Comparison of ENCODE assay signal across 2 cellular contexts in the genomic region with DNA sequence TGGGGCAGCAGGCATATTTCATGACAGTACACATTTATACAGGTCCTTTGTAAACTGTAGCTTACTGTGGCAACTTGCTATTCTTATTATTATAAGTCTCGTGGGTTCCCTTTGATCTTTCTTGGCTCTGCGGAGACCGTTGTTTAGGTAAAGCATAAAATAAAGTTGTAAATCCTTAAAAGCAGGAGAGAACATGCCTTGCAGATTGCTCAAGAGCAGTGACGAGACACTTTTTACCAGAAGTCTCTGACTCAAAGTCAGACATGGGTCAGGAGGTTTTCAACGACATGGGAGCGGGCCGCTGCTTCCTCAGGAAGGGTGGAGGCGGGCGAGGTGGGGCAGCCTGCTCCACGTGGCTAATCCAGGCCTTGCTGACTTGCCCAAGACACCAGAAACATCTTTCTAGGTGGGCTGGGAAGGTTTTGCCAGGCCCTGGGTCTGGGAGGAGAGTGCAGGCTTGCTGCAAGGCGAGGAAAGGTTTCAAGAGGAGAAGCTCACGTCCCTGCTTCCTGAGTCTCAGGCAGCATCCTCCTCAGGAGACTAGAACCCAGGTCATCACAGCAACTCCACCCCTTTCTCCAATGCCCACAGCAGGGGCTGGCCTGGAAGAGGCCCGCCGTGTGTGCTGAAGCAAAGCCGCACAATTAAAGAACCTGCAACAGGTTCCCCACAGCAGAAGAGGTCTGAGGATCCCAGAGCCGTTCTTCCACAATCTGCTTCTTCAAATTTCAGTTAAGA.
TF ChIP-seq lines count a peak whose summit lies in the region.

No MANE protein-coding gene starts in this region.

TF ChIP-seq in IMR-90, 13 proteins besides CTCF, POLR2A, EP300 and RAD21:
- TF ChIP-seq NFE2L2 (IDR thresholded peaks at IDR 0.05; ENCODE audit: low read depth, low read length) (peak; percentile 95), MAFK (IDR thresholded peaks at IDR 0.05; ENCODE audit: low read depth, low read length) (peak; percentile 36; the same call in 1 of the 2 replicates), MAZ (IDR thresholded peaks at IDR 0.05; ENCODE audit: borderline replicate concordance, low read depth, low read length) (peak; percentile 52; the same call in 1 of the 2 replicates), RCOR1 (IDR thresholded peaks at IDR 0.05; ENCODE audit: insufficient replicate concordance, low read length) (no peak), BHLHE40 (IDR thresholded peaks at IDR 0.05; ENCODE audit: low read depth, low read length) (peak; percentile 95), SMC3 (IDR thresholded peaks at IDR 0.05; ENCODE audit: low read depth, low read length) (no peak), CEBPB (IDR thresholded peaks at IDR 0.05; ENCODE audit: low read depth, low read length) (peak; percentile 99), MXI1 (IDR thresholded peaks at IDR 0.05; ENCODE audit: borderline replicate concordance, low read depth, low read length) (peak; percentile 95), CHD1 (IDR thresholded peaks at IDR 0.05; ENCODE audit: low read depth, low read length) (no peak), RFX5 (IDR thresholded peaks at IDR 0.05; ENCODE audit: low read depth, low read length) (no peak), FOS (IDR thresholded peaks at IDR 0.05; ENCODE audit: low read depth, low read length) (0 out of 2 replicates have a peak, but pooled peaks have one; percentile 13)
- TF ChIP-seq, protein P1, sequence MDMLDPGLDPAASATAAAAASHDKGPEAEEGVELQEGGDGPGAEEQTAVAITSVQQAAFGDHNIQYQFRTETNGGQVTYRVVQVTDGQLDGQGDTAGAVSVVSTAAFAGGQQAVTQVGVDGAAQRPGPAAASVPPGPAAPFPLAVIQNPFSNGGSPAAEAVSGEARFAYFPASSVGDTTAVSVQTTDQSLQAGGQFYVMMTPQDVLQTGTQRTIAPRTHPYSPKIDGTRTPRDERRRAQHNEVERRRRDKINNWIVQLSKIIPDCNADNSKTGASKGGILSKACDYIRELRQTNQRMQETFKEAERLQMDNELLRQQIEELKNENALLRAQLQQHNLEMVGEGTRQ (IDR thresholded peaks at IDR 0.05; ENCODE audit: low read depth, low read length), result peak; percentile 85
- TF ChIP-seq, protein P2, sequence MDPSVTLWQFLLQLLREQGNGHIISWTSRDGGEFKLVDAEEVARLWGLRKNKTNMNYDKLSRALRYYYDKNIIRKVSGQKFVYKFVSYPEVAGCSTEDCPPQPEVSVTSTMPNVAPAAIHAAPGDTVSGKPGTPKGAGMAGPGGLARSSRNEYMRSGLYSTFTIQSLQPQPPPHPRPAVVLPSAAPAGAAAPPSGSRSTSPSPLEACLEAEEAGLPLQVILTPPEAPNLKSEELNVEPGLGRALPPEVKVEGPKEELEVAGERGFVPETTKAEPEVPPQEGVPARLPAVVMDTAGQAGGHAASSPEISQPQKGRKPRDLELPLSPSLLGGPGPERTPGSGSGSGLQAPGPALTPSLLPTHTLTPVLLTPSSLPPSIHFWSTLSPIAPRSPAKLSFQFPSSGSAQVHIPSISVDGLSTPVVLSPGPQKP (IDR thresholded peaks at IDR 0.05; ENCODE audit: borderline replicate concordance, low read depth, low read length), result no peak
TF ChIP-seq in IMR-90: peak in this region for 8.

TF ChIP-seq in K562, 482 proteins besides CTCF, POLR2A, EP300 and RAD21 (continues in another document):
- TF ChIP-seq MYBL2 (IDR thresholded peaks at IDR 0.05; ENCODE audit: low read depth), result no peak
- TF ChIP-seq MYBL2 (CRISPR knock-in tag; IDR thresholded peaks at IDR 0.05; ENCODE audit: borderline replicate concordance), result no peak
- no peak for TF ChIP-seq MTA2 (IDR thresholded peaks at IDR 0.05; ENCODE audit: low read depth)
- TF ChIP-seq NEUROD1 (IDR thresholded peaks at IDR 0.05; ENCODE audit: borderline replicate concordance, low read depth, low read length, partially characterized antibody), result peak; percentile 26
- TF ChIP-seq BHLHE40 (IDR thresholded peaks at IDR 0.05; ENCODE audit: low read length), result no peak; the same call in 1 of the 2 replicates
- TF ChIP-seq, protein P3, sequence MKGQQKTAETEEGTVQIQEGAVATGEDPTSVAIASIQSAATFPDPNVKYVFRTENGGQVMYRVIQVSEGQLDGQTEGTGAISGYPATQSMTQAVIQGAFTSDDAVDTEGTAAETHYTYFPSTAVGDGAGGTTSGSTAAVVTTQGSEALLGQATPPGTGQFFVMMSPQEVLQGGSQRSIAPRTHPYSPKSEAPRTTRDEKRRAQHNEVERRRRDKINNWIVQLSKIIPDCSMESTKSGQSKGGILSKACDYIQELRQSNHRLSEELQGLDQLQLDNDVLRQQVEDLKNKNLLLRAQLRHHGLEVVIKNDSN (CRISPR knock-in tag; IDR thresholded peaks at IDR 0.05), result peak; percentile 65
- no peak for TF ChIP-seq KLF1 (tag; IDR thresholded peaks at IDR 0.05)
- no peak for TF ChIP-seq MYNN (IDR thresholded peaks at IDR 0.05)
- no peak for TF ChIP-seq MYNN (CRISPR knock-in tag; IDR thresholded peaks at IDR 0.05)
- no peak for TF ChIP-seq ZNF431 (CRISPR knock-in tag; IDR thresholded peaks at IDR 0.05)
- no peak for TF ChIP-seq ZSCAN32 (CRISPR knock-in tag; IDR thresholded peaks at IDR 0.05)
- TF ChIP-seq TCF7 (IDR thresholded peaks at IDR 0.05; ENCODE audit: borderline replicate concordance), result no peak
- no peak for TF ChIP-seq FIP1L1 (IDR thresholded peaks at IDR 0.05; ENCODE audit: low read depth, low read length, poor library complexity, severe bottlenecking)
- TF ChIP-seq ATF1 (CRISPR knock-in tag; IDR thresholded peaks at IDR 0.05), result no peak
- TF ChIP-seq ATF1 (tag; IDR thresholded peaks at IDR 0.05), result peak; percentile 26
- TF ChIP-seq, protein P4, sequence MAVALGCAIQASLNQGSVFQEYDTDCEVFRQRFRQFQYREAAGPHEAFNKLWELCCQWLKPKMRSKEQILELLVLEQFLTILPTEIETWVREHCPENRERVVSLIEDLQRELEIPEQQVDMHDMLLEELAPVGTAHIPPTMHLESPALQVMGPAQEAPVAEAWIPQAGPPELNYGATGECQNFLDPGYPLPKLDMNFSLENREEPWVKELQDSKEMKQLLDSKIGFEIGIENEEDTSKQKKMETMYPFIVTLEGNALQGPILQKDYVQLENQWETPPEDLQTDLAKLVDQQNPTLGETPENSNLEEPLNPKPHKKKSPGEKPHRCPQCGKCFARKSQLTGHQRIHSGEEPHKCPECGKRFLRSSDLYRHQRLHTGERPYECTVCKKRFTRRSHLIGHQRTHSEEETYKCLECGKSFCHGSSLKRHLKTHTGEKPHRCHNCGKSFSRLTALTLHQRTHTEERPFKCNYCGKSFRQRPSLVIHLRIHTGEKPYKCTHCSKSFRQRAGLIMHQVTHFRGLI (CRISPR knock-in tag; IDR thresholded peaks at IDR 0.05), result no peak; the same call in 1 of the 2 replicates
- TF ChIP-seq, protein P5, sequence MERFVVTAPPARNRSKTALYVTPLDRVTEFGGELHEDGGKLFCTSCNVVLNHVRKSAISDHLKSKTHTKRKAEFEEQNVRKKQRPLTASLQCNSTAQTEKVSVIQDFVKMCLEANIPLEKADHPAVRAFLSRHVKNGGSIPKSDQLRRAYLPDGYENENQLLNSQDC (CRISPR knock-in tag; IDR thresholded peaks at IDR 0.05), result no peak
- TF ChIP-seq, protein P6, sequence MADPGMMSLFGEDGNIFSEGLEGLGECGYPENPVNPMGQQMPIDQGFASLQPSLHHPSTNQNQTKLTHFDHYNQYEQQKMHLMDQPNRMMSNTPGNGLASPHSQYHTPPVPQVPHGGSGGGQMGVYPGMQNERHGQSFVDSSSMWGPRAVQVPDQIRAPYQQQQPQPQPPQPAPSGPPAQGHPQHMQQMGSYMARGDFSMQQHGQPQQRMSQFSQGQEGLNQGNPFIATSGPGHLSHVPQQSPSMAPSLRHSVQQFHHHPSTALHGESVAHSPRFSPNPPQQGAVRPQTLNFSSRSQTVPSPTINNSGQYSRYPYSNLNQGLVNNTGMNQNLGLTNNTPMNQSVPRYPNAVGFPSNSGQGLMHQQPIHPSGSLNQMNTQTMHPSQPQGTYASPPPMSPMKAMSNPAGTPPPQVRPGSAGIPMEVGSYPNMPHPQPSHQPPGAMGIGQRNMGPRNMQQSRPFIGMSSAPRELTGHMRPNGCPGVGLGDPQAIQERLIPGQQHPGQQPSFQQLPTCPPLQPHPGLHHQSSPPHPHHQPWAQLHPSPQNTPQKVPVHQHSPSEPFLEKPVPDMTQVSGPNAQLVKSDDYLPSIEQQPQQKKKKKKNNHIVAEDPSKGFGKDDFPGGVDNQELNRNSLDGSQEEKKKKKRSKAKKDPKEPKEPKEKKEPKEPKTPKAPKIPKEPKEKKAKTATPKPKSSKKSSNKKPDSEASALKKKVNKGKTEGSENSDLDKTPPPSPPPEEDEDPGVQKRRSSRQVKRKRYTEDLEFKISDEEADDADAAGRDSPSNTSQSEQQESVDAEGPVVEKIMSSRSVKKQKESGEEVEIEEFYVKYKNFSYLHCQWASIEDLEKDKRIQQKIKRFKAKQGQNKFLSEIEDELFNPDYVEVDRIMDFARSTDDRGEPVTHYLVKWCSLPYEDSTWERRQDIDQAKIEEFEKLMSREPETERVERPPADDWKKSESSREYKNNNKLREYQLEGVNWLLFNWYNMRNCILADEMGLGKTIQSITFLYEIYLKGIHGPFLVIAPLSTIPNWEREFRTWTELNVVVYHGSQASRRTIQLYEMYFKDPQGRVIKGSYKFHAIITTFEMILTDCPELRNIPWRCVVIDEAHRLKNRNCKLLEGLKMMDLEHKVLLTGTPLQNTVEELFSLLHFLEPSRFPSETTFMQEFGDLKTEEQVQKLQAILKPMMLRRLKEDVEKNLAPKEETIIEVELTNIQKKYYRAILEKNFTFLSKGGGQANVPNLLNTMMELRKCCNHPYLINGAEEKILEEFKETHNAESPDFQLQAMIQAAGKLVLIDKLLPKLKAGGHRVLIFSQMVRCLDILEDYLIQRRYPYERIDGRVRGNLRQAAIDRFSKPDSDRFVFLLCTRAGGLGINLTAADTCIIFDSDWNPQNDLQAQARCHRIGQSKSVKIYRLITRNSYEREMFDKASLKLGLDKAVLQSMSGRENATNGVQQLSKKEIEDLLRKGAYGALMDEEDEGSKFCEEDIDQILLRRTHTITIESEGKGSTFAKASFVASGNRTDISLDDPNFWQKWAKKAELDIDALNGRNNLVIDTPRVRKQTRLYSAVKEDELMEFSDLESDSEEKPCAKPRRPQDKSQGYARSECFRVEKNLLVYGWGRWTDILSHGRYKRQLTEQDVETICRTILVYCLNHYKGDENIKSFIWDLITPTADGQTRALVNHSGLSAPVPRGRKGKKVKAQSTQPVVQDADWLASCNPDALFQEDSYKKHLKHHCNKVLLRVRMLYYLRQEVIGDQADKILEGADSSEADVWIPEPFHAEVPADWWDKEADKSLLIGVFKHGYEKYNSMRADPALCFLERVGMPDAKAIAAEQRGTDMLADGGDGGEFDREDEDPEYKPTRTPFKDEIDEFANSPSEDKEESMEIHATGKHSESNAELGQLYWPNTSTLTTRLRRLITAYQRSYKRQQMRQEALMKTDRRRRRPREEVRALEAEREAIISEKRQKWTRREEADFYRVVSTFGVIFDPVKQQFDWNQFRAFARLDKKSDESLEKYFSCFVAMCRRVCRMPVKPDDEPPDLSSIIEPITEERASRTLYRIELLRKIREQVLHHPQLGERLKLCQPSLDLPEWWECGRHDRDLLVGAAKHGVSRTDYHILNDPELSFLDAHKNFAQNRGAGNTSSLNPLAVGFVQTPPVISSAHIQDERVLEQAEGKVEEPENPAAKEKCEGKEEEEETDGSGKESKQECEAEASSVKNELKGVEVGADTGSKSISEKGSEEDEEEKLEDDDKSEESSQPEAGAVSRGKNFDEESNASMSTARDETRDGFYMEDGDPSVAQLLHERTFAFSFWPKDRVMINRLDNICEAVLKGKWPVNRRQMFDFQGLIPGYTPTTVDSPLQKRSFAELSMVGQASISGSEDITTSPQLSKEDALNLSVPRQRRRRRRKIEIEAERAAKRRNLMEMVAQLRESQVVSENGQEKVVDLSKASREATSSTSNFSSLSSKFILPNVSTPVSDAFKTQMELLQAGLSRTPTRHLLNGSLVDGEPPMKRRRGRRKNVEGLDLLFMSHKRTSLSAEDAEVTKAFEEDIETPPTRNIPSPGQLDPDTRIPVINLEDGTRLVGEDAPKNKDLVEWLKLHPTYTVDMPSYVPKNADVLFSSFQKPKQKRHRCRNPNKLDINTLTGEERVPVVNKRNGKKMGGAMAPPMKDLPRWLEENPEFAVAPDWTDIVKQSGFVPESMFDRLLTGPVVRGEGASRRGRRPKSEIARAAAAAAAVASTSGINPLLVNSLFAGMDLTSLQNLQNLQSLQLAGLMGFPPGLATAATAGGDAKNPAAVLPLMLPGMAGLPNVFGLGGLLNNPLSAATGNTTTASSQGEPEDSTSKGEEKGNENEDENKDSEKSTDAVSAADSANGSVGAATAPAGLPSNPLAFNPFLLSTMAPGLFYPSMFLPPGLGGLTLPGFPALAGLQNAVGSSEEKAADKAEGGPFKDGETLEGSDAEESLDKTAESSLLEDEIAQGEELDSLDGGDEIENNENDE (IDR thresholded peaks at IDR 0.05; ENCODE audit: low read depth, low read length), result no peak
- TF ChIP-seq SUPT5H (IDR thresholded peaks at IDR 0.05), result no peak
- no peak for TF ChIP-seq MTA3 (IDR thresholded peaks at IDR 0.05; ENCODE audit: borderline replicate concordance)
- no peak for TF ChIP-seq ZNF140 (CRISPR knock-in tag; IDR thresholded peaks at IDR 0.05)
- no peak for TF ChIP-seq TBP (optimal IDR thresholded peaks at IDR 0.05; ENCODE audit: low read depth, low read length)
- no peak for TF ChIP-seq OTX1 (CRISPR knock-in tag; IDR thresholded peaks at IDR 0.05)
- no peak for TF ChIP-seq NCOA6 (IDR thresholded peaks at IDR 0.05)
- no peak for TF ChIP-seq ZNF184 (CRISPR knock-in tag; IDR thresholded peaks at IDR 0.05)
- no peak for TF ChIP-seq RBM39 (optimal IDR thresholded peaks at IDR 0.05; ENCODE audit: low read depth, low read length)
- TF ChIP-seq, protein P7, sequence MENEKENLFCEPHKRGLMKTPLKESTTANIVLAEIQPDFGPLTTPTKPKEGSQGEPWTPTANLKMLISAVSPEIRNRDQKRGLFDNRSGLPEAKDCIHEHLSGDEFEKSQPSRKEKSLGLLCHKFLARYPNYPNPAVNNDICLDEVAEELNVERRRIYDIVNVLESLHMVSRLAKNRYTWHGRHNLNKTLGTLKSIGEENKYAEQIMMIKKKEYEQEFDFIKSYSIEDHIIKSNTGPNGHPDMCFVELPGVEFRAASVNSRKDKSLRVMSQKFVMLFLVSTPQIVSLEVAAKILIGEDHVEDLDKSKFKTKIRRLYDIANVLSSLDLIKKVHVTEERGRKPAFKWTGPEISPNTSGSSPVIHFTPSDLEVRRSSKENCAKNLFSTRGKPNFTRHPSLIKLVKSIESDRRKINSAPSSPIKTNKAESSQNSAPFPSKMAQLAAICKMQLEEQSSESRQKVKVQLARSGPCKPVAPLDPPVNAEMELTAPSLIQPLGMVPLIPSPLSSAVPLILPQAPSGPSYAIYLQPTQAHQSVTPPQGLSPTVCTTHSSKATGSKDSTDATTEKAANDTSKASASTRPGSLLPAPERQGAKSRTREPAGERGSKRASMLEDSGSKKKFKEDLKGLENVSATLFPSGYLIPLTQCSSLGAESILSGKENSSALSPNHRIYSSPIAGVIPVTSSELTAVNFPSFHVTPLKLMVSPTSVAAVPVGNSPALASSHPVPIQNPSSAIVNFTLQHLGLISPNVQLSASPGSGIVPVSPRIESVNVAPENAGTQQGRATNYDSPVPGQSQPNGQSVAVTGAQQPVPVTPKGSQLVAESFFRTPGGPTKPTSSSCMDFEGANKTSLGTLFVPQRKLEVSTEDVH (IDR thresholded peaks at IDR 0.05; ENCODE audit: low read depth, partially characterized antibody), result peak; percentile 24
- TF ChIP-seq ZNF444 (CRISPR knock-in tag; IDR thresholded peaks at IDR 0.05), result no peak
